Comparison of ENCODE assay signal across 1 cellular context in the genomic region with DNA sequence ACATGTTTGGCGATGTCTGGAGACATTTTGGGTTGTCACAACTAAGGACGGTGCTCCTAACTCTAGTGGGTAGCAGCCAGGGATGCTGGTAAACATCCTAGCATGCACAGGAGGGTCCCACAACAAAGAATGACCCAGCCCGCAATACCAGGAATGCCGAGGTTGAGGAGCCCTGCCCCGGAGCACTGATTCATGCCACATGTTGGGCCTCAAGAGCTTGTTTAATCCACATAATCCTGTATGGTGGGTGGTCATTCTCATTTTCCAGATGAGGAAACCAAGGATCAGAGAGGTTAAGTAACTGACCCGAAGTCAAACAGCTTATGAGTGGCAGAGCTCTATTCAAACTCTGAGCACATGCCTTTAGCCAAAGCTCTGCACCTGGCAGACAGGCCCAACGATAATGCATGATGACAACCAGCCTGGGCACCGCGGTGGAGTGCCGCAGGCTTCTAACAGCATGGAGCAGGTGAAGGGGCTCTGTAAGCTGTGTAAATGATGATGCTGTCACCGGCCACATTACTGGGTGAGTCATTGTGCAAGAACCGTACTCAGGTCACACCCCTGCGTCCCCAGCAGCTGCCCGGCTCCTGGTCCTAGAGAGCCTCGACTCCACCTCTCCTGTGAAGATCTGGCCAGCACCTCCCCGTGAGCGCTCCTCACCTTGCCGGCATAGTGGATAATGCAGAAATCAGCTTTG.
TF ChIP-seq lines count a peak whose summit lies in the region.

No MANE protein-coding gene starts in this region.

TF ChIP-seq in WTC11, 78 proteins besides CTCF, POLR2A, EP300 and RAD21 (continued from another document):
- TF ChIP-seq, protein P1, sequence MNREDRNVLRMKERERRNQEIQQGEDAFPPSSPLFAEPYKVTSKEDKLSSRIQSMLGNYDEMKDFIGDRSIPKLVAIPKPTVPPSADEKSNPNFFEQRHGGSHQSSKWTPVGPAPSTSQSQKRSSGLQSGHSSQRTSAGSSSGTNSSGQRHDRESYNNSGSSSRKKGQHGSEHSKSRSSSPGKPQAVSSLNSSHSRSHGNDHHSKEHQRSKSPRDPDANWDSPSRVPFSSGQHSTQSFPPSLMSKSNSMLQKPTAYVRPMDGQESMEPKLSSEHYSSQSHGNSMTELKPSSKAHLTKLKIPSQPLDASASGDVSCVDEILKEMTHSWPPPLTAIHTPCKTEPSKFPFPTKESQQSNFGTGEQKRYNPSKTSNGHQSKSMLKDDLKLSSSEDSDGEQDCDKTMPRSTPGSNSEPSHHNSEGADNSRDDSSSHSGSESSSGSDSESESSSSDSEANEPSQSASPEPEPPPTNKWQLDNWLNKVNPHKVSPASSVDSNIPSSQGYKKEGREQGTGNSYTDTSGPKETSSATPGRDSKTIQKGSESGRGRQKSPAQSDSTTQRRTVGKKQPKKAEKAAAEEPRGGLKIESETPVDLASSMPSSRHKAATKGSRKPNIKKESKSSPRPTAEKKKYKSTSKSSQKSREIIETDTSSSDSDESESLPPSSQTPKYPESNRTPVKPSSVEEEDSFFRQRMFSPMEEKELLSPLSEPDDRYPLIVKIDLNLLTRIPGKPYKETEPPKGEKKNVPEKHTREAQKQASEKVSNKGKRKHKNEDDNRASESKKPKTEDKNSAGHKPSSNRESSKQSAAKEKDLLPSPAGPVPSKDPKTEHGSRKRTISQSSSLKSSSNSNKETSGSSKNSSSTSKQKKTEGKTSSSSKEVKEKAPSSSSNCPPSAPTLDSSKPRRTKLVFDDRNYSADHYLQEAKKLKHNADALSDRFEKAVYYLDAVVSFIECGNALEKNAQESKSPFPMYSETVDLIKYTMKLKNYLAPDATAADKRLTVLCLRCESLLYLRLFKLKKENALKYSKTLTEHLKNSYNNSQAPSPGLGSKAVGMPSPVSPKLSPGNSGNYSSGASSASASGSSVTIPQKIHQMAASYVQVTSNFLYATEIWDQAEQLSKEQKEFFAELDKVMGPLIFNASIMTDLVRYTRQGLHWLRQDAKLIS (CRISPR knock-in tag; IDR thresholded peaks at IDR 0.05; ENCODE audit: borderline replicate concordance) = no peak
- no peak for TF ChIP-seq ZNF416 (CRISPR knock-in tag; IDR thresholded peaks at IDR 0.05)
- TF ChIP-seq GRHL2 (CRISPR knock-in tag; IDR thresholded peaks at IDR 0.05; ENCODE audit: insufficient replicate concordance, severe bottlenecking) = no peak
- TF ChIP-seq, protein P2, sequence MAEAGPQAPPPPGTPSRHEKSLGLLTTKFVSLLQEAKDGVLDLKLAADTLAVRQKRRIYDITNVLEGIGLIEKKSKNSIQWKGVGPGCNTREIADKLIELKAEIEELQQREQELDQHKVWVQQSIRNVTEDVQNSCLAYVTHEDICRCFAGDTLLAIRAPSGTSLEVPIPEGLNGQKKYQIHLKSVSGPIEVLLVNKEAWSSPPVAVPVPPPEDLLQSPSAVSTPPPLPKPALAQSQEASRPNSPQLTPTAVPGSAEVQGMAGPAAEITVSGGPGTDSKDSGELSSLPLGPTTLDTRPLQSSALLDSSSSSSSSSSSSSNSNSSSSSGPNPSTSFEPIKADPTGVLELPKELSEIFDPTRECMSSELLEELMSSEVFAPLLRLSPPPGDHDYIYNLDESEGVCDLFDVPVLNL (CRISPR knock-in tag; IDR thresholded peaks at IDR 0.05; ENCODE audit: borderline replicate concordance, low read depth) = no peak
- TF ChIP-seq, protein P3, sequence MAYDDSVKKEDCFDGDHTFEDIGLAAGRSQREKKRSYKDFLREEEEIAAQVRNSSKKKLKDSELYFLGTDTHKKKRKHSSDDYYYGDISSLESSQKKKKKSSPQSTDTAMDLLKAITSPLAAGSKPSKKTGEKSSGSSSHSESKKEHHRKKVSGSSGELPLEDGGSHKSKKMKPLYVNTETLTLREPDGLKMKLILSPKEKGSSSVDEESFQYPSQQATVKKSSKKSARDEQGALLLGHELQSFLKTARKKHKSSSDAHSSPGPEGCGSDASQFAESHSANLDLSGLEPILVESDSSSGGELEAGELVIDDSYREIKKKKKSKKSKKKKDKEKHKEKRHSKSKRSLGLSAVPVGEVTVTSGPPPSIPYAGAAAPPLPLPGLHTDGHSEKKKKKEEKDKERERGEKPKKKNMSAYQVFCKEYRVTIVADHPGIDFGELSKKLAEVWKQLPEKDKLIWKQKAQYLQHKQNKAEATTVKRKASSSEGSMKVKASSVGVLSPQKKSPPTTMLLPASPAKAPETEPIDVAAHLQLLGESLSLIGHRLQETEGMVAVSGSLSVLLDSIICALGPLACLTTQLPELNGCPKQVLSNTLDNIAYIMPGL (CRISPR knock-in tag; IDR thresholded peaks at IDR 0.05) = no peak
- TF ChIP-seq ZNF263 (CRISPR knock-in tag; IDR thresholded peaks at IDR 0.05; ENCODE audit: low read depth) = no peak
- no peak for TF ChIP-seq SMAD4 (CRISPR knock-in tag; IDR thresholded peaks at IDR 0.05)
- TF ChIP-seq FOXP1 (CRISPR knock-in tag; IDR thresholded peaks at IDR 0.05; ENCODE audit: borderline replicate concordance) = no peak
- TF ChIP-seq, protein P4, sequence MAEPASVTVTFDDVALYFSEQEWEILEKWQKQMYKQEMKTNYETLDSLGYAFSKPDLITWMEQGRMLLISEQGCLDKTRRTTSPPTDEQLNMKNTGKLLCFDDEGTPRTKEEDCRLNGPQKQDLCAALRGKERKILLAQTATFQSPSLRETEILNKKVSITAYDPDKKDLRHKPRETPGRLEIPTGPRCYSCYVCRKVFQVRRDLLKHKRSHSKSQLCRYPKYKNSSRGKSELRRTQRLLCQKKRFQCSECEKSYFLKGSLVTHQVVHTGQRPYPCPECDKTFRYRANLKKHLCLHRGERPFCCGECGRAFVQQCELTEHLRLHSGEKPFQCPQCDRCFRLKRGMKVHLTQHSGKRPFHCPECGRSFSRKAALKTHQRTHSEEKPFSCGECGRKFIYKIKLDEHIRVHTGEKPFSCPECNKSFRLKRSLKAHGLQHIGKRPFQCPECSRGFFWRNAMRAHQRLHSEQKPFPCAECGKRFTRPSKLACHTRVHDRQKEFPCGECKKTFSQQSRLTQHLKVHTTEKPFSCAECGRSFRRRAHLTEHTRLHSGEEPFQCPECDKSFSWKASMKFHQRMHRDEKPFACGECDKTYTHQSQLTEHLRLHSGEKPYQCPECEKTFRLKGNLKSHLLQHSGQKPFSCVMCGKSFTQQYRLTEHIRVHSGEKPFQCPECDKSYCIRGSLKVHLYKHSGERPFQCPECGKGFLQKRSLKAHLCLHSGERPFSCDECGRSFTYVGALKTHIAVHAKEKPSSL (CRISPR knock-in tag; conservative IDR thresholded peaks at IDR 0.05) = no peak
- TF ChIP-seq FOXJ3 (CRISPR knock-in tag; IDR thresholded peaks at IDR 0.05; ENCODE audit: borderline replicate concordance) = no peak
- TF ChIP-seq RELA (CRISPR knock-in tag; IDR thresholded peaks at IDR 0.05; ENCODE audit: borderline replicate concordance) = no peak
- TF ChIP-seq, protein P5, sequence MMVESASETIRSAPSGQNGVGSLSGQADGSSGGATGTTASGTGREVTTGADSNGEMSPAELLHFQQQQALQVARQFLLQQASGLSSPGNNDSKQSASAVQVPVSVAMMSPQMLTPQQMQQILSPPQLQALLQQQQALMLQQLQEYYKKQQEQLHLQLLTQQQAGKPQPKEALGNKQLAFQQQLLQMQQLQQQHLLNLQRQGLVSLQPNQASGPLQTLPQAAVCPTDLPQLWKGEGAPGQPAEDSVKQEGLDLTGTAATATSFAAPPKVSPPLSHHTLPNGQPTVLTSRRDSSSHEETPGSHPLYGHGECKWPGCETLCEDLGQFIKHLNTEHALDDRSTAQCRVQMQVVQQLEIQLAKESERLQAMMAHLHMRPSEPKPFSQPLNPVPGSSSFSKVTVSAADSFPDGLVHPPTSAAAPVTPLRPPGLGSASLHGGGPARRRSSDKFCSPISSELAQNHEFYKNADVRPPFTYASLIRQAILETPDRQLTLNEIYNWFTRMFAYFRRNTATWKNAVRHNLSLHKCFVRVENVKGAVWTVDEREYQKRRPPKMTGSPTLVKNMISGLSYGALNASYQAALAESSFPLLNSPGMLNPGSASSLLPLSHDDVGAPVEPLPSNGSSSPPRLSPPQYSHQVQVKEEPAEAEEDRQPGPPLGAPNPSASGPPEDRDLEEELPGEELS (CRISPR knock-in tag; IDR thresholded peaks at IDR 0.05) = no peak
- TF ChIP-seq, protein P6, sequence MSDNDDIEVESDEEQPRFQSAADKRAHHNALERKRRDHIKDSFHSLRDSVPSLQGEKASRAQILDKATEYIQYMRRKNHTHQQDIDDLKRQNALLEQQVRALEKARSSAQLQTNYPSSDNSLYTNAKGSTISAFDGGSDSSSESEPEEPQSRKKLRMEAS (CRISPR knock-in tag; IDR thresholded peaks at IDR 0.05) = no peak
